ENCODE assay signal across 20 cellular contexts in genomic region chr1:7429290-7429689, GRCh38.
"Had no signal": no experiment of that assay in that cellular context is flagged by ENCODE, and none has a peak within 500 bp of the region (broad histone marks: within the 10 kb centered on the region; RNA-seq: fewer than 3 reads in every experiment).

No MANE protein-coding gene starts in this region.

- DNase-seq: dermis blood vessel endothelial cell; dorsolateral prefrontal cortex; effector CD4-positive, alpha-beta T cell; effector memory CD4-positive, alpha-beta T cell; foreskin keratinocyte; hippocampal formation; left lung; mesendoderm; midbrain had no signal

- H3K9me3 ChIP-seq: esophagus muscularis mucosa, heart left ventricle, left lung, lower lobe of right lung had no signal

- H3K4me1 ChIP-seq: foreskin keratinocyte, gastroesophageal sphincter, left lung, lower lobe of right lung had no signal

- ATAC-seq: foreskin keratinocyte, gastroesophageal sphincter, heart left ventricle, left cardiac atrium, left lung, left ventricle myocardium superior, lower lobe of right lung had no signal

- H3K36me3 ChIP-seq: esophagus muscularis mucosa, gastroesophageal sphincter, heart left ventricle, left lung, lower lobe of right lung had no signal

- FAIRE-seq: endothelial cell of umbilical vein, frontal cortex, islet of Langerhans, keratinocyte had no signal

- H3K27ac ChIP-seq: coronary artery, dorsolateral prefrontal cortex, esophagus muscularis mucosa, foreskin keratinocyte, gastroesophageal sphincter, heart left ventricle, left lung, lower lobe of right lung had no signal

- H3K27me3 ChIP-seq: dorsolateral prefrontal cortex, esophagus muscularis mucosa, gastroesophageal sphincter, heart left ventricle, left lung had no signal

- H3K4me3 ChIP-seq: coronary artery, dorsolateral prefrontal cortex, esophagus muscularis mucosa, gastroesophageal sphincter, heart left ventricle, left lung, lower lobe of right lung had no signal
